30 cellular contexts compared by ENCODE assay signal in genomic region chr5:163135849-163136248, GRCh38.
"Had no signal": no experiment of that assay in that cellular context is flagged by ENCODE, and none has a peak within 500 bp of the region (broad histone marks: within the 10 kb centered on the region; RNA-seq: fewer than 3 reads in every experiment).

No MANE protein-coding gene starts in this region.

- H3K27me3 ChIP-seq: left lung, pancreas, sigmoid colon, spleen, suprapubic skin, tibial artery, upper lobe of right lung had no signal

- H3K9me3 ChIP-seq: left lung, lower lobe of right lung, pancreas, prostate gland, sigmoid colon, suprapubic skin, thoracic aorta, tibial artery, upper lobe of right lung had no signal

- H3K4me3 ChIP-seq: left lung, lower lobe of right lung, pancreas, prostate gland, sigmoid colon, spleen, suprapubic skin, thoracic aorta, tibial artery, upper lobe of right lung had no signal

- FAIRE-seq: islet of Langerhans, kidney, pancreas, small intestine, urothelium cell line had no signal

- H3K4me3 Mint-ChIP-seq: immature natural killer cell; naive thymus-derived CD8-positive, alpha-beta T cell; nephron; neural crest cell; stimulated activated effector memory CD8-positive, alpha-beta T cell treated with anti-CD3 and anti-CD28 coated beads, Interleukin-12 subunit alpha, Interleukin-12 subunit beta, amount 100 ng/mL, for 72 hours; stimulated activated naive CD8-positive, alpha-beta T cell treated with anti-CD3 and anti-CD28 coated beads, Interleukin-15, Interleukin-2, amounts not matched to agents 100 ng/mL and 50 ng/mL, for 24 hours had no signal

- DNase-seq: immature natural killer cell; kidney; left colon; left lung; lower lobe of right lung; mammary epithelial cell; mesenchymal stem cell; naive thymus-derived CD8-positive, alpha-beta T cell; nucleus accumbens; pancreas; posterior cingulate gyrus; retina; right cardiac atrium; sigmoid colon; small intestine; spleen; stimulated activated CD4-positive, alpha-beta T cell treated with anti-CD3 and anti-CD28 coated beads, Interleukin-4, amount 100 ng/mL, for 24 hours; stimulated activated naive CD4-positive, alpha-beta T cell; tibial artery; trophoblast cell; upper lobe of right lung had no signal

- H3K27ac ChIP-seq: left lung, lower lobe of right lung, pancreas, prostate gland, sigmoid colon, spleen, suprapubic skin, thoracic aorta, tibial artery, upper lobe of right lung had no signal

- ATAC-seq: left colon; left lung; lower lobe of right lung; naive thymus-derived CD8-positive, alpha-beta T cell; pancreas; right cardiac atrium; stimulated activated effector memory CD8-positive, alpha-beta T cell treated with anti-CD3 and anti-CD28 coated beads, Interleukin-12 subunit alpha, Interleukin-12 subunit beta, amount 100 ng/mL, for 72 hours; upper lobe of right lung had no signal

- H3K9me3 Mint-ChIP-seq: nephron; stimulated activated naive CD8-positive, alpha-beta T cell treated with anti-CD3 and anti-CD28 coated beads, Interleukin-15, Interleukin-2, amounts not matched to agents 100 ng/mL and 50 ng/mL, for 24 hours had no signal

- H3K27ac Mint-ChIP-seq: immature natural killer cell; naive thymus-derived CD8-positive, alpha-beta T cell; nephron; stimulated activated effector memory CD8-positive, alpha-beta T cell treated with anti-CD3 and anti-CD28 coated beads, Interleukin-12 subunit alpha, Interleukin-12 subunit beta, amount 100 ng/mL, for 72 hours; stimulated activated naive CD8-positive, alpha-beta T cell treated with anti-CD3 and anti-CD28 coated beads, Interleukin-15, Interleukin-2, amounts not matched to agents 100 ng/mL and 50 ng/mL, for 24 hours had no signal

- H3K36me3 Mint-ChIP-seq: immature natural killer cell; stimulated activated effector memory CD8-positive, alpha-beta T cell treated with anti-CD3 and anti-CD28 coated beads, Interleukin-12 subunit alpha, Interleukin-12 subunit beta, amount 100 ng/mL, for 72 hours had no signal

- H3K4me1 Mint-ChIP-seq: immature natural killer cell; naive thymus-derived CD8-positive, alpha-beta T cell; nephron; neural crest cell; stimulated activated effector memory CD8-positive, alpha-beta T cell treated with anti-CD3 and anti-CD28 coated beads, Interleukin-12 subunit alpha, Interleukin-12 subunit beta, amount 100 ng/mL, for 72 hours had no signal

- H3K27me3 Mint-ChIP-seq: naive thymus-derived CD8-positive, alpha-beta T cell; stimulated activated naive CD8-positive, alpha-beta T cell treated with anti-CD3 and anti-CD28 coated beads, Interleukin-15, Interleukin-2, amounts not matched to agents 100 ng/mL and 50 ng/mL, for 24 hours had no signal

- H3K36me3 ChIP-seq: left lung, lower lobe of right lung, pancreas, prostate gland, sigmoid colon, spleen, suprapubic skin, thoracic aorta, tibial artery, upper lobe of right lung had no signal

- H3K4me1 ChIP-seq: left lung, lower lobe of right lung, pancreas, prostate gland, sigmoid colon, spleen, suprapubic skin, tibial artery, upper lobe of right lung had no signal
